13 cellular contexts compared by ENCODE assay signal in genomic region chr3:157132936-157133335, GRCh38. TPM values are rescaled to one million over a fixed set of nuclear protein-coding genes. Genes with fewer than 3 reads are reported as not detected.
A peak's percentile ranks its signal among the peaks of the same experiment; 100 is the strongest.
DNase-seq lines count a peak whose midpoint lies in the region; ATAC-seq and TF ChIP-seq lines count a peak whose summit lies in the region.
"Had no signal": no experiment of that assay in that cellular context is flagged by ENCODE, and none has a peak within 500 bp of the region (broad histone marks: within the 10 kb centered on the region; RNA-seq: fewer than 3 reads in every experiment).

No MANE protein-coding gene starts in this region.

- H3K27me3 ChIP-seq in CD8-positive, alpha-beta memory T cell (ENCODE audit: insufficient read depth, low read length, poor library complexity, severe bottlenecking) = no peaks in the 10 kb centered on the region

- H3K4me3 Mint-ChIP-seq in CD8-positive, alpha-beta memory T cell = peak overlapping the region in 5 of 7 donors; percentile 1 to 79 (median 16)
- no peak overlapping the region for H3K4me3 Mint-ChIP-seq in endothelial cell (ENCODE audit: unreplicated experiment)
- H3K4me3 Mint-ChIP-seq: WTC11 had no signal

- DNase-seq in CD8-positive, alpha-beta memory T cell = no peak
- DNase-seq in endothelial cell (ENCODE audit: low spot score) (no peak), pons (ENCODE audit: low spot score) (peak; percentile 95), left colon (no peak), NCI-H526 treated with DMSO at 0.1 percent for 48 hours (lab: John Stamatoyannopoulos, UW) (no peak)
- DNase-seq: COR-L47; NCI-H1417; NCI-H510A treated with DMSO at 0.1 percent for 48 hours; SHP77; stimulated activated CD4-positive, alpha-beta T cell treated with anti-CD3 and anti-CD28 coated beads, Interleukin-1b, Interleukin-23, amount 100 ng/mL, for 48 hours had no signal

- peaks cover 65% of the 10 kb centered on the region for H3K4me1 ChIP-seq in CD8-positive, alpha-beta memory T cell (ENCODE audit: insufficient read depth, low read length)

- H3K4me1 Mint-ChIP-seq in CD8-positive, alpha-beta memory T cell = peaks cover 73 to 93% (median 91%) of the 10 kb centered on the region in 3 donors
- peaks cover 40% of the 10 kb centered on the region for H3K4me1 Mint-ChIP-seq in endothelial cell (ENCODE audit: unreplicated experiment)

- H3K36me3 ChIP-seq in CD8-positive, alpha-beta memory T cell (ENCODE audit: insufficient read depth, low read length) = no peaks in the 10 kb centered on the region
- H3K36me3 ChIP-seq in KOPT-K1 (ENCODE audit: insufficient read depth, low read length) = no peaks in the 10 kb centered on the region

- H3K27me3 Mint-ChIP-seq in CD8-positive, alpha-beta memory T cell = no peaks in the 10 kb centered on the region
- peaks cover 4% of the 10 kb centered on the region for H3K27me3 Mint-ChIP-seq in endothelial cell (ENCODE audit: unreplicated experiment)

- CTCF ChIA-PET in CD8-positive, alpha-beta memory T cell (lab: Charles Lee) = interaction anchor here (1.0 to 4.6 kb wide), 8 partner anchors 12 to 982 kb away, joined by 3 to 28 read pairs (median 4); no protein-coding TSS in a partner anchor

- intact Hi-C loops in left colon (cut with DNase I, micrococcal nuclease) = loop anchor here in 1 of 2 donors (10.0 kb wide), 2 partner anchors 458 to 578 kb away; partner anchors contain the start of genes SSR3 and TIPARP

- POLR2A ChIA-PET in CD8-positive, alpha-beta memory T cell (lab: Charles Lee) = no interaction called here

- H3K27ac ChIP-seq in CD8-positive, alpha-beta memory T cell (ENCODE audit: low read depth, low read length) = no peak overlapping the region
- peak overlapping the region; percentile 83 for H3K27ac ChIP-seq in KOPT-K1 (ENCODE audit: low read depth, low read length, poor library complexity, severe bottlenecking)

- peak overlapping the region; percentile 94 to 98 (median 96) for H3K27ac Mint-ChIP-seq in CD8-positive, alpha-beta memory T cell
- H3K27ac Mint-ChIP-seq in endothelial cell (ENCODE audit: unreplicated experiment) = peak overlapping the region; percentile 84
- H3K27ac Mint-ChIP-seq: WTC11 had no signal

- H3K9me3 ChIP-seq in CD8-positive, alpha-beta memory T cell (ENCODE audit: low read length) = no peaks in the 10 kb centered on the region
- no peaks in the 10 kb centered on the region for H3K9me3 ChIP-seq in KOPT-K1 (ENCODE audit: insufficient read depth, low read length, poor library complexity, severe bottlenecking)

- peaks cover 0 to 4% (median 0%) of the 10 kb centered on the region in 3 donors for H3K36me3 Mint-ChIP-seq in CD8-positive, alpha-beta memory T cell
- no peaks in the 10 kb centered on the region for H3K36me3 Mint-ChIP-seq in endothelial cell (ENCODE audit: low read depth, unreplicated experiment)

- no peak for TF ChIP-seq CTCF in endothelial cell (IDR thresholded peaks at IDR 0.05; ENCODE audit: unreplicated experiment)

- no peak for ATAC-seq in left colon
- no peak for ATAC-seq in GM18907 (IDR thresholded peaks at IDR 0.05; ENCODE audit: unreplicated experiment)
- ATAC-seq: WTC11 had no signal

- no peak overlapping the region for H3K4me3 ChIP-seq in CD8-positive, alpha-beta memory T cell (ENCODE audit: low read length)

- H3K9me3 Mint-ChIP-seq in CD8-positive, alpha-beta memory T cell = no peaks in the 10 kb centered on the region
- H3K9me3 Mint-ChIP-seq in endothelial cell (ENCODE audit: unreplicated experiment) = no peaks in the 10 kb centered on the region

RNA-seq across cellular contexts. Expression of gene CCNL1, which starts 27.0 kb away (rescaled TPM):
- 100 to 1,000 TPM; 125 to 126 TPM for total RNA-seq in CD8-positive, alpha-beta memory T cell
- polyA plus RNA-seq in CD8-positive, alpha-beta memory T cell = 62.1 TPM
- total RNA-seq in endothelial cell (ENCODE audit: unreplicated experiment) (132 TPM), left colon (100 to 1,000 TPM; 103 to 128 TPM)
